27 cellular contexts compared by ENCODE assay signal in the genomic region with DNA sequence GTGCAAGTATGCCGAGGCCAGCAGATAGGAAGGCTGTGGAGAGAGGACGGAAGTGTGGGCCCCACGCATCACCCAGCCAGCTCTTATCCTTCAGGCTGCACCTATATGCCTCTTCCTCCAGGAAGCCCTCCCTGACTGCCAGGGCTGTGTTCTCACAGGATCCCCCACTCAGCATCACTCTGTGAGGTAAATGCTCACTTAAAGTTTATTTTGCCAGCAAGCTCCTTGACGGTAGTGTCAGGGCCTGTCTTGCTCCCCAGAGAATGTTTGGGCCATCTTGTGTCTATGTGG. TPM values are rescaled to one million over a fixed set of nuclear protein-coding genes. Genes with fewer than 3 reads are reported as not detected.
DNase-seq lines count a peak whose midpoint lies in the region; ATAC-seq, FAIRE-seq and TF ChIP-seq lines count a peak whose summit lies in the region.
"Had no signal": no experiment of that assay in that cellular context is flagged by ENCODE, and none has a peak within 500 bp of the region (broad histone marks: within the 10 kb centered on the region; RNA-seq: fewer than 3 reads in every experiment).

No MANE protein-coding gene starts in this region.

- H3K27ac Mint-ChIP-seq in type B pancreatic cell = no peak overlapping the region

- no peak for FAIRE-seq in small intestine (lab: Jason Lieb, UNC)
- FAIRE-seq: G401.6, GM12892, H1 had no signal

- ATAC-seq in HG02885 (IDR thresholded peaks at IDR 0.05; ENCODE audit: poor library complexity, unreplicated experiment) = no peak
- ATAC-seq: HCT116, Right ventricle myocardium inferior had no signal

- H3K9ac ChIP-seq in duodenal mucosa (ENCODE audit: low read depth in 1 of 2, low read length in 2 of 2) = peak overlapping the region; percentile 38 to 68

- no peaks in the 10 kb centered on the region for H3K36me3 ChIP-seq in duodenal mucosa (ENCODE audit: control insufficient read depth in 1 of 2, insufficient read depth in 2 of 2, low read length in 2 of 2)
- H3K36me3 ChIP-seq in small intestine (ENCODE audit: control insufficient read depth in 2 of 2, insufficient read depth in 2 of 2, low read length in 2 of 2) = no peaks in the 10 kb centered on the region
- H3K36me3 ChIP-seq: SJSA1 had no signal

- DNase-seq in activated effector memory CD4-positive, alpha-beta T cell treated with anti-CD3 and anti-CD28 coated beads, Interleukin-2, amount 50 U/mL, for 16 hours = peak; percentile 38
- DNase-seq in activated effector memory CD4-positive, alpha-beta T cell treated with Interleukin-2 at 50 U/mL for 16 hours = no peak
- DNase-seq in small intestine (no peak), type B pancreatic cell (ENCODE audit: extremely low spot score, unreplicated experiment) (no peak)
- DNase-seq: AML-193, C1 segment of cervical spinal cord, Karpas-422, MV-4-11, NCI-H1105 treated with DMSO at 0.1 percent for 48 hours, NCI-H2029 treated with DMSO at 0.1 percent for 48 hours, NCI-H226, NCI-H524, NCI-H82, OCI-M1 had no signal

- no peak for TF ChIP-seq CTCF in type B pancreatic cell (conservative IDR thresholded peaks at IDR 0.05)

- no peak overlapping the region for H3K4me3 Mint-ChIP-seq in type B pancreatic cell

- no peaks in the 10 kb centered on the region for H3K9me3 ChIP-seq in duodenal mucosa (ENCODE audit: control insufficient read depth in 1 of 2, low read length in 2 of 2)
- no peaks in the 10 kb centered on the region for H3K9me3 ChIP-seq in small intestine (ENCODE audit: control insufficient read depth, low read depth)

- WGBS in small intestine, 3 donors = 25 to 67% (median 40%) methylated on average over 4 of the region's 4 CpGs

- no peaks in the 10 kb centered on the region for H3K9me3 Mint-ChIP-seq in type B pancreatic cell
- H3K9me3 Mint-ChIP-seq: IgD-negative memory B cell had no signal

- no peaks in the 10 kb centered on the region for H3K4me1 Mint-ChIP-seq in type B pancreatic cell (ENCODE audit: unreplicated experiment)

- H3K27ac ChIP-seq in duodenal mucosa (ENCODE audit: low read depth, low read length) (no peak overlapping the region), small intestine (ENCODE audit: low read depth in 1 of 2, low read length in 1 of 2) (peak overlapping the region; percentile 88 to 95)
- H3K27ac ChIP-seq: 22Rv1, SJSA1 had no signal

- H3K27me3 ChIP-seq in duodenal mucosa (ENCODE audit: control insufficient read depth in 1 of 2, insufficient read depth in 2 of 2, low read length in 2 of 2) (no peaks in the 10 kb centered on the region), small intestine (ENCODE audit: control insufficient read depth in 2 of 2, insufficient read depth in 2 of 2, low read length in 2 of 2) (no peaks in the 10 kb centered on the region)

- H3K4me1 ChIP-seq in duodenal mucosa (ENCODE audit: control insufficient read depth in 1 of 2, insufficient read depth in 2 of 2, low read length in 2 of 2) = peaks cover 47% of the 10 kb centered on the region in 2 donors
- H3K4me1 ChIP-seq in small intestine (ENCODE audit: control insufficient read depth in 2 of 2, insufficient read depth in 1 of 2, low read depth in 1 of 2, low read length in 1 of 2) = peaks cover 0 to 9% of the 10 kb centered on the region in 2 donors

- no peaks in the 10 kb centered on the region for H3K36me3 Mint-ChIP-seq in type B pancreatic cell

- H3K4me3 ChIP-seq in duodenal mucosa (ENCODE audit: low read depth in 1 of 2, low read length in 2 of 2) (no peak overlapping the region), small intestine (ENCODE audit: low read depth in 1 of 2, low read length in 2 of 2) (no peak overlapping the region)
- H3K4me3 ChIP-seq: SJSA1 had no signal

- H3K27me3 Mint-ChIP-seq in type B pancreatic cell = peaks cover 3% of the 10 kb centered on the region

RNA-seq across cellular contexts. Expression of gene TBX10, which starts 4.4 kb away (rescaled TPM):
- 10 to 100 TPM; 14.4 to 69.4 (median 41.4) TPM for polyA plus RNA-seq in small intestine
- total RNA-seq in type B pancreatic cell (ENCODE audit: low replicate concordance) = not detected in 2 replicates
- total RNA-seq: Daoy, H1, M059J, SJSA1 had no signal
- polyA plus RNA-seq: AG04450, IgD-negative memory B cell had no signal

RNA-seq across cellular contexts. Expression of gene NUDT8, which starts 5.4 kb away (rescaled TPM):
- 10 to 100 TPM; 38.9 to 67.1 (median 52.4) TPM for polyA plus RNA-seq in small intestine
- total RNA-seq in type B pancreatic cell (ENCODE audit: low replicate concordance) = 10.3 and 16.0 TPM in 2 replicates

RNA-seq across cellular contexts. Expression of gene ACY3, which starts 15.4 kb away (rescaled TPM):
- 100 to 1,000 TPM in 2 of 3 donors, 10 to 100 TPM in 1; 36.6 to 271 (median 161) TPM for polyA plus RNA-seq in small intestine
- total RNA-seq in type B pancreatic cell (ENCODE audit: low replicate concordance) = 2.2 and 5.8 TPM in 2 replicates
- total RNA-seq: Daoy, H1, Right ventricle myocardium inferior, SJSA1 had no signal
- polyA plus RNA-seq: AG04450 had no signal

RNA-seq across cellular contexts. Expression of gene NDUFV1, which starts 28.4 kb away (rescaled TPM):
- polyA plus RNA-seq in small intestine = 100 to 1,000 TPM; 234 to 361 (median 264) TPM
- 220 and 226 TPM in 2 replicates for total RNA-seq in type B pancreatic cell (ENCODE audit: low replicate concordance)

RNA-seq across cellular contexts. Expression of gene ALDH3B2, which starts 39.2 kb away (rescaled TPM):
- polyA plus RNA-seq in small intestine = under 1 TPM in 1 of 3 donors, not detected in 2; 0.12 TPM
- 4.8 and 9.4 TPM in 2 replicates for total RNA-seq in type B pancreatic cell (ENCODE audit: low replicate concordance)
- total RNA-seq: H1, M059J, Right ventricle myocardium inferior, SJSA1 had no signal
- polyA plus RNA-seq: AG04450, H1, IgD-negative memory B cell had no signal
